11 cellular contexts compared by ENCODE assay signal in genomic region chr2:66445076-66445724, GRCh38. TPM values are rescaled to one million over a fixed set of nuclear protein-coding genes. Genes with fewer than 3 reads are reported as not detected.
A peak's percentile ranks its signal among the peaks of the same experiment; 100 is the strongest.
DNase-seq lines count a peak whose midpoint lies in the region; TF ChIP-seq lines count a peak whose summit lies in the region.
"Had no signal": no experiment of that assay in that cellular context is flagged by ENCODE, and none has a peak within 500 bp of the region (broad histone marks: within the 10 kb centered on the region; RNA-seq: fewer than 3 reads in every experiment).

No MANE protein-coding gene starts in this region.

- no peak overlapping the region for H3K9ac ChIP-seq in iPS-18a (ENCODE audit: low read length)

- peaks cover 0 to 16% (median 12%) of the 10 kb centered on the region in 5 donors for H3K9me3 Mint-ChIP-seq in CD8-positive, alpha-beta memory T cell

- POLR2A ChIA-PET in CD8-positive, alpha-beta memory T cell (lab: Charles Lee) = no interaction called here

- no peaks in the 10 kb centered on the region for H3K9me3 ChIP-seq in iPS-18a (ENCODE audit: control insufficient read depth, low read depth, low read length)
- no peaks in the 10 kb centered on the region for H3K9me3 ChIP-seq in CD8-positive, alpha-beta memory T cell (ENCODE audit: low read length)

- H3K4me3 ChIP-seq in choroid plexus epithelial cell (ENCODE audit: low read depth, low read length) (peak overlapping the region; percentile 46), iPS-18a (ENCODE audit: low read length) (peak overlapping the region; percentile 61), retinal pigment epithelial cell (ENCODE audit: low read length) (peak overlapping the region; percentile 21)
- no peak overlapping the region for H3K4me3 ChIP-seq in CD8-positive, alpha-beta memory T cell (ENCODE audit: low read length)

- no peaks in the 10 kb centered on the region for H3K36me3 Mint-ChIP-seq in CD8-positive, alpha-beta memory T cell

- no peak overlapping the region for H3K27ac Mint-ChIP-seq in CD8-positive, alpha-beta memory T cell

- no peak overlapping the region for H3K27ac ChIP-seq in iPS-18a (ENCODE audit: low read length)
- no peak overlapping the region for H3K27ac ChIP-seq in CD8-positive, alpha-beta memory T cell (ENCODE audit: low read depth, low read length)

- peaks cover 23 to 44% of the 10 kb centered on the region in 2 donors for H3K27me3 Mint-ChIP-seq in CD8-positive, alpha-beta memory T cell

- no peaks in the 10 kb centered on the region for H3K4me1 Mint-ChIP-seq in CD8-positive, alpha-beta memory T cell

- H3K4me1 ChIP-seq in iPS-18a (ENCODE audit: control insufficient read depth, low read depth, low read length) = peaks cover 38% of the 10 kb centered on the region
- no peaks in the 10 kb centered on the region for H3K4me1 ChIP-seq in CD8-positive, alpha-beta memory T cell (ENCODE audit: insufficient read depth, low read length)

- H3K27me3 ChIP-seq in iPS-18a (ENCODE audit: control insufficient read depth, insufficient read depth, low read length) = peaks cover 85% of the 10 kb centered on the region
- peaks cover 6% of the 10 kb centered on the region for H3K27me3 ChIP-seq in CD8-positive, alpha-beta memory T cell (ENCODE audit: insufficient read depth, low read length, poor library complexity, severe bottlenecking)

- CTCF ChIA-PET in CD8-positive, alpha-beta memory T cell (lab: Charles Lee) = interaction anchor here (1.0 kb wide), 1 partner anchor 12 kb away, joined by 3 read pairs; no protein-coding TSS in a partner anchor

- DNase-seq in ELR (ENCODE audit: low read depth) = peak; percentile 76
- DNase-seq in choroid plexus epithelial cell (ENCODE audit: low read depth) = peak; percentile 46
- no peak for DNase-seq in retinal pigment epithelial cell (ENCODE audit: low read depth)
- DNase-seq in CD8-positive, alpha-beta memory T cell = no peak
- no peak for DNase-seq in NCI-H82 (lab: John Stamatoyannopoulos, UW)
- no peak for DNase-seq in NCI-H128 (lab: John Stamatoyannopoulos, UW; ENCODE audit: unreplicated experiment)
- DNase-seq in NCI-H446 (lab: John Stamatoyannopoulos, UW) = no peak
- DNase-seq: activated CD8-positive, alpha-beta memory T cell treated with anti-CD3 and anti-CD28 coated beads for 24 hours; naive B cell; NCI-H1105 had no signal

- H3K4me3 Mint-ChIP-seq in CD8-positive, alpha-beta memory T cell = no peak overlapping the region

- H3K36me3 ChIP-seq in iPS-18a (ENCODE audit: control insufficient read depth, low read depth, low read length) = no peaks in the 10 kb centered on the region
- no peaks in the 10 kb centered on the region for H3K36me3 ChIP-seq in CD8-positive, alpha-beta memory T cell (ENCODE audit: insufficient read depth, low read length)

- peak; percentile 39 for TF ChIP-seq CTCF in choroid plexus epithelial cell (conservative IDR thresholded peaks at IDR 0.05; ENCODE audit: low read depth, low read length)
- TF ChIP-seq CTCF in retinal pigment epithelial cell (conservative IDR thresholded peaks at IDR 0.05; ENCODE audit: low read depth, low read length) = no peak

RNA-seq across cellular contexts. Expression of gene MEIS1, which starts 10.3 kb away (rescaled TPM):
- total RNA-seq in CD8-positive, alpha-beta memory T cell = not detected
- polyA plus RNA-seq in CD8-positive, alpha-beta memory T cell = not detected

Comparison
In these comparisons a context has a peak if more than half of its experiments do, and no peak if none do; other contexts are left out.
1. DNase-seq: peak in ELR (single experiment) and choroid plexus epithelial cell (single experiment); none in retinal pigment epithelial cell (single experiment), CD8-positive, alpha-beta memory T cell (0 of 5), NCI-H82 (single experiment), NCI-H128 (single experiment) and NCI-H446 (0 of 2).